Comparison of ENCODE assay signal across 25 cellular contexts in genomic region chr12:9888665-9889273, GRCh38. TPM values are rescaled to one million over a fixed set of nuclear protein-coding genes. Genes with fewer than 3 reads are reported as not detected.
DNase-seq lines count a peak whose midpoint lies in the region; ATAC-seq, FAIRE-seq and TF ChIP-seq lines count a peak whose summit lies in the region.
"Had no signal": no experiment of that assay in that cellular context is flagged by ENCODE, and none has a peak within 500 bp of the region (broad histone marks: within the 10 kb centered on the region; RNA-seq: fewer than 3 reads in every experiment).

No MANE protein-coding gene starts in this region.

- peak overlapping the region in 5 of 7 donors; percentile 7 to 73 (median 21) for H3K4me3 Mint-ChIP-seq in CD8-positive, alpha-beta memory T cell
- H3K4me3 Mint-ChIP-seq in activated naive CD8-positive, alpha-beta T cell treated with anti-CD3 and anti-CD28 coated beads, Interleukin-2, amount 10 ng/mL, durations not matched to agents 7 days and 5 days, result peak overlapping the region; percentile 2
- H3K4me3 Mint-ChIP-seq: CD4-positive, alpha-beta T cell; GM23338 had no signal

- peak; percentile 87 for FAIRE-seq in keratinocyte (lab: Jason Lieb, UNC)
- FAIRE-seq: GM18507 had no signal

- ATAC-seq in activated naive CD8-positive, alpha-beta T cell treated with anti-CD3 and anti-CD28 coated beads, Interleukin-2, amount 10 ng/mL, durations not matched to agents 7 days and 5 days (ENCODE audit: low read depth), result no peak
- ATAC-seq in HG03159 (IDR thresholded peaks at IDR 0.05; ENCODE audit: unreplicated experiment), result no peak
- ATAC-seq: GM23338, HCT116, Panc1 had no signal

- H3K27me3 ChIP-seq in CD8-positive, alpha-beta memory T cell (ENCODE audit: insufficient read depth, low read length, poor library complexity, severe bottlenecking), result no peaks in the 10 kb centered on the region
- H3K27me3 ChIP-seq in keratinocyte (ENCODE audit: control insufficient read depth, extremely low read depth, insufficient read depth, low read length), result no peaks in the 10 kb centered on the region
- H3K27me3 ChIP-seq: BLaER1 had no signal

- no peak for TF ChIP-seq POLR2A in erythroblast (IDR thresholded peaks at IDR 0.05; ENCODE audit: low read length)

- H3K4me1 ChIP-seq in CD8-positive, alpha-beta memory T cell (ENCODE audit: insufficient read depth, low read length), result peaks cover 5% of the 10 kb centered on the region
- H3K4me1 ChIP-seq in keratinocyte (ENCODE audit: control insufficient read depth, extremely low read depth, insufficient read depth, low read length), result peaks cover 4% of the 10 kb centered on the region
- H3K4me1 ChIP-seq: BLaER1, Caco-2 had no signal

- H3K27ac Mint-ChIP-seq in CD8-positive, alpha-beta memory T cell, result peak overlapping the region in 7 of 8 donors; percentile 4 to 89 (median 71)
- no peak overlapping the region for H3K27ac Mint-ChIP-seq in activated naive CD8-positive, alpha-beta T cell treated with anti-CD3 and anti-CD28 coated beads, Interleukin-2, amount 10 ng/mL, durations not matched to agents 7 days and 5 days
- H3K27ac Mint-ChIP-seq: CD4-positive, alpha-beta T cell; GM23338 had no signal

- no peak for TF ChIP-seq CTCF in keratinocyte (optimal IDR thresholded peaks at IDR 0.05 in 1 of 3, IDR thresholded peaks at IDR 0.05 in 1 of 3, conservative IDR thresholded peaks at IDR 0.05 in 1 of 3; ENCODE audit: extremely low read depth in 1 of 3, insufficient read depth in 2 of 3, low read length in 3 of 3)

- POLR2A ChIA-PET in CD8-positive, alpha-beta memory T cell (lab: Charles Lee), result no interaction called here
- POLR2A ChIA-PET in activated naive CD8-positive, alpha-beta T cell treated with anti-CD3 and anti-CD28 coated beads, Interleukin-2, amount 10 ng/mL, durations not matched to agents 7 days and 5 days (lab: Charles Lee), result interaction anchor here (1.0 kb wide), 1 partner anchor 17 kb away, joined by 6 read pairs; no protein-coding TSS in a partner anchor

- H3K9ac ChIP-seq in keratinocyte (ENCODE audit: control insufficient read depth, extremely low read depth, insufficient read depth, low read length), result no peak overlapping the region
- H3K9ac ChIP-seq: BLaER1, SK-N-SH had no signal

- H3K79me2 ChIP-seq in keratinocyte (ENCODE audit: control insufficient read depth, insufficient read depth, low read length), result no peaks in the 10 kb centered on the region

- H3K36me3 Mint-ChIP-seq in CD8-positive, alpha-beta memory T cell, result no peaks in the 10 kb centered on the region
- H3K36me3 Mint-ChIP-seq in activated naive CD8-positive, alpha-beta T cell treated with anti-CD3 and anti-CD28 coated beads, Interleukin-2, amount 10 ng/mL, durations not matched to agents 7 days and 5 days, result peaks cover 14% of the 10 kb centered on the region

- H3K4me2 ChIP-seq in keratinocyte (ENCODE audit: control insufficient read depth, extremely low read depth, insufficient read depth, low read depth, low read length), result no peak overlapping the region
- H3K4me2 ChIP-seq: BLaER1, GM23338, SK-N-SH had no signal

- H3K4me1 Mint-ChIP-seq in CD8-positive, alpha-beta memory T cell, result peaks cover 15 to 23% (median 17%) of the 10 kb centered on the region in 3 donors
- peaks cover 16% of the 10 kb centered on the region for H3K4me1 Mint-ChIP-seq in activated naive CD8-positive, alpha-beta T cell treated with anti-CD3 and anti-CD28 coated beads, Interleukin-2, amount 10 ng/mL, durations not matched to agents 7 days and 5 days
- H3K4me1 Mint-ChIP-seq: GM23338 had no signal

- no peak for DNase-seq in CD8-positive, alpha-beta memory T cell
- DNase-seq in DMS53 (lab: John Stamatoyannopoulos, UW) (peak; percentile 46), keratinocyte (ENCODE audit: low read depth, low spot score) (no peak), Ammon's horn (ENCODE audit: low spot score) (no peak), erythroblast (lab: John Stamatoyannopoulos, UW) (no peak)
- DNase-seq in activated naive CD8-positive, alpha-beta T cell treated with anti-CD3 and anti-CD28 coated beads, Interleukin-2, amount 10 ng/mL, durations not matched to agents 7 days and 5 days, result no peak
- DNase-seq: Caco-2; CD4-positive, alpha-beta T cell; DMS 273 treated with DMSO at 0.1 percent for 48 hours; GDM1; Karpas-422; NCI-H1694 treated with DMSO at 0.1 percent for 48 hours; NCI-H2107; NCI-H446 treated with DMSO at 0.1 percent for 48 hours; NCI-H82; SIG-M5; SK-N-SH had no signal

- no peaks in the 10 kb centered on the region for H3K27me3 Mint-ChIP-seq in CD8-positive, alpha-beta memory T cell
- no peaks in the 10 kb centered on the region for H3K27me3 Mint-ChIP-seq in activated naive CD8-positive, alpha-beta T cell treated with anti-CD3 and anti-CD28 coated beads, Interleukin-2, amount 10 ng/mL, durations not matched to agents 7 days and 5 days
- H3K27me3 Mint-ChIP-seq: CD4-positive, alpha-beta T cell had no signal

- no peaks in the 10 kb centered on the region for H3K9me3 Mint-ChIP-seq in CD8-positive, alpha-beta memory T cell
- H3K9me3 Mint-ChIP-seq in activated naive CD8-positive, alpha-beta T cell treated with anti-CD3 and anti-CD28 coated beads, Interleukin-2, amount 10 ng/mL, durations not matched to agents 7 days and 5 days, result peaks cover 8% of the 10 kb centered on the region
- H3K9me3 Mint-ChIP-seq: CD4-positive, alpha-beta T cell; GM23338 had no signal

- H3K4me3 ChIP-seq in CD8-positive, alpha-beta memory T cell (ENCODE audit: low read length), result no peak overlapping the region
- H3K4me3 ChIP-seq in keratinocyte (ENCODE audit: control insufficient read depth in 2 of 3, extremely low read depth in 1 of 3, insufficient read depth in 2 of 3, low read depth in 1 of 3, low read length in 3 of 3), result no peak overlapping the region
- H3K4me3 ChIP-seq: BLaER1, GM23338 had no signal

- dilution Hi-C loops in keratinocyte (cut with MboI; ENCODE audit: extremely low pct_ligation_motif_present, low sequenced_read_pairs), result no loop called here

- CTCF ChIA-PET in CD8-positive, alpha-beta memory T cell (lab: Charles Lee), result no interaction called here

- no peaks in the 10 kb centered on the region for H4K20me1 ChIP-seq in keratinocyte (ENCODE audit: control insufficient read depth, extremely low read depth, insufficient read depth, low read length)
- H4K20me1 ChIP-seq: BLaER1 had no signal

- no peak overlapping the region for H3K27ac ChIP-seq in CD8-positive, alpha-beta memory T cell (ENCODE audit: low read depth, low read length)
- H3K27ac ChIP-seq in keratinocyte (ENCODE audit: control insufficient read depth, insufficient read depth, low read length), result no peak overlapping the region
- H3K27ac ChIP-seq: BLaER1 had no signal

- H3K9me1 ChIP-seq in keratinocyte (ENCODE audit: control insufficient read depth, extremely low read depth, insufficient read depth, low read length), result no peaks in the 10 kb centered on the region

- H3K9me3 ChIP-seq in CD8-positive, alpha-beta memory T cell (ENCODE audit: low read length), result no peaks in the 10 kb centered on the region
- no peaks in the 10 kb centered on the region for H3K9me3 ChIP-seq in keratinocyte (ENCODE audit: control insufficient read depth, low read depth, low read length)
- H3K9me3 ChIP-seq: BLaER1, Caco-2, SK-N-SH had no signal

- H3K36me3 ChIP-seq in CD8-positive, alpha-beta memory T cell (ENCODE audit: insufficient read depth, low read length), result no peaks in the 10 kb centered on the region
- no peaks in the 10 kb centered on the region for H3K36me3 ChIP-seq in keratinocyte (ENCODE audit: control insufficient read depth in 2 of 2, extremely low read depth in 1 of 2, insufficient read depth in 2 of 2, low read length in 2 of 2)
- H3K36me3 ChIP-seq: BLaER1 had no signal

- peak overlapping the region; percentile 74 for H2AFZ ChIP-seq in keratinocyte (ENCODE audit: control insufficient read depth, low read length)
- H2AFZ ChIP-seq: GM23338 had no signal

RNA-seq across cellular contexts. Expression of gene KLRF2, which starts 7.5 kb away (rescaled TPM):
- not detected for total RNA-seq in CD8-positive, alpha-beta memory T cell
- polyA plus RNA-seq in CD8-positive, alpha-beta memory T cell, result not detected
- total RNA-seq in activated naive CD8-positive, alpha-beta T cell treated with anti-CD3 and anti-CD28 coated beads, Interleukin-2, amount 10 ng/mL, durations not matched to agents 7 days and 5 days, result under 1 TPM; 0.58 to 0.74 TPM
- not detected in 3 replicates for polyA plus RNA-seq in keratinocyte
- polyA plus RNA-seq in keratinocyte (2011; ENCODE audit: low read depth), result not detected
- polyA plus RNA-seq in keratinocyte (2011; cell fraction: cytosol; rRNA removed), result not detected in 2 replicates
- not detected in 2 replicates for polyA plus RNA-seq in keratinocyte (2011; cell fraction: nucleus; rRNA removed)
- not detected in 2 replicates for polyA plus RNA-seq in keratinocyte (2012; ENCODE audit: low replicate concordance)
- polyA minus RNA-seq in keratinocyte, result not detected in 3 replicates
- not detected for polyA minus RNA-seq in keratinocyte (2011; cell fraction: cytosol; rRNA and poly(A)+ RNA removed)
- polyA minus RNA-seq in keratinocyte (2011; cell fraction: nucleus; rRNA and poly(A)+ RNA removed), result not detected in 2 replicates
- total RNA-seq: Caco-2; CD4-positive, alpha-beta T cell; Daoy; GM23338; MCF 10A had no signal
- polyA plus RNA-seq: GM23338, SK-N-SH had no signal

RNA-seq across cellular contexts. Expression of gene CLEC2B, which starts 19.6 kb away (rescaled TPM):
- total RNA-seq in CD8-positive, alpha-beta memory T cell, result 10 to 100 TPM; 13.7 to 16.5 TPM
- 72.9 TPM for polyA plus RNA-seq in CD8-positive, alpha-beta memory T cell
- 10 to 100 TPM; 83.9 to 89.7 TPM for total RNA-seq in activated naive CD8-positive, alpha-beta T cell treated with anti-CD3 and anti-CD28 coated beads, Interleukin-2, amount 10 ng/mL, durations not matched to agents 7 days and 5 days
- polyA plus RNA-seq in keratinocyte, result 5.2 to 31.3 TPM (median 20.9 TPM) in 3 replicates
- polyA plus RNA-seq in keratinocyte (2011; ENCODE audit: low read depth), result 39.5 TPM
- polyA plus RNA-seq in keratinocyte (2011; cell fraction: cytosol; rRNA removed), result 13.3 and 29.6 TPM in 2 replicates
- 19.2 and 30.3 TPM in 2 replicates for polyA plus RNA-seq in keratinocyte (2011; cell fraction: nucleus; rRNA removed)
- polyA plus RNA-seq in keratinocyte (2012; ENCODE audit: low replicate concordance), result 11.2 and 13.5 TPM in 2 replicates
- polyA minus RNA-seq in keratinocyte, result 0.33 to 8.5 TPM (median 5.3 TPM) in 3 replicates
- 6.7 TPM for polyA minus RNA-seq in keratinocyte (2011; cell fraction: cytosol; rRNA and poly(A)+ RNA removed)
- 3.6 and 10.6 TPM in 2 replicates for polyA minus RNA-seq in keratinocyte (2011; cell fraction: nucleus; rRNA and poly(A)+ RNA removed)
- total RNA-seq: Caco-2, GM23338 had no signal
- polyA plus RNA-seq: GM23338, SK-N-SH had no signal

RNA-seq across cellular contexts. Expression of gene CLEC2A, which starts 43.4 kb away (rescaled TPM):
- total RNA-seq in CD8-positive, alpha-beta memory T cell, result not detected
- polyA plus RNA-seq in CD8-positive, alpha-beta memory T cell, result not detected
- total RNA-seq in activated naive CD8-positive, alpha-beta T cell treated with anti-CD3 and anti-CD28 coated beads, Interleukin-2, amount 10 ng/mL, durations not matched to agents 7 days and 5 days, result not detected
- polyA plus RNA-seq in keratinocyte, result 0.27 to 0.94 TPM (median 0.88 TPM) in 3 replicates
- polyA plus RNA-seq in keratinocyte (2011; ENCODE audit: low read depth), result 1.6 TPM
- polyA plus RNA-seq in keratinocyte (2011; cell fraction: cytosol; rRNA removed), result 0.29 and 0.53 TPM in 2 replicates
- 0.40 and 0.50 TPM in 2 replicates for polyA plus RNA-seq in keratinocyte (2011; cell fraction: nucleus; rRNA removed)
- polyA plus RNA-seq in keratinocyte (2012; ENCODE audit: low replicate concordance), result 0.46 and 1.3 TPM in 2 replicates
- 0.22 to 0.26 TPM in 2 of 3 replicates, not detected in the other for polyA minus RNA-seq in keratinocyte
- not detected for polyA minus RNA-seq in keratinocyte (2011; cell fraction: cytosol; rRNA and poly(A)+ RNA removed)
- polyA minus RNA-seq in keratinocyte (2011; cell fraction: nucleus; rRNA and poly(A)+ RNA removed), result 1.4 TPM in 1 of 2 replicates, not detected in the other
- total RNA-seq: Caco-2; CD4-positive, alpha-beta T cell; Daoy; GM23338; MCF 10A had no signal
- polyA plus RNA-seq: GM23338, SK-N-SH had no signal

Comparison
In these comparisons a context has a peak if more than half of its experiments do, and no peak if none do; other contexts are left out.
1. RNA of gene CLEC2B, which starts 19.6 kb away (total RNA-seq): 83.9 to 89.7 TPM in activated naive CD8-positive, alpha-beta T cell treated with anti-CD3 and anti-CD28 coated beads, Interleukin-2, amount 10 ng/mL, durations not matched to agents 7 days and 5 days; 13.7 to 16.5 TPM in CD8-positive, alpha-beta memory T cell; every median in the first group is over 4 times any median in the second.